ENCODE assay signal across 16 cellular contexts in the genomic region with DNA sequence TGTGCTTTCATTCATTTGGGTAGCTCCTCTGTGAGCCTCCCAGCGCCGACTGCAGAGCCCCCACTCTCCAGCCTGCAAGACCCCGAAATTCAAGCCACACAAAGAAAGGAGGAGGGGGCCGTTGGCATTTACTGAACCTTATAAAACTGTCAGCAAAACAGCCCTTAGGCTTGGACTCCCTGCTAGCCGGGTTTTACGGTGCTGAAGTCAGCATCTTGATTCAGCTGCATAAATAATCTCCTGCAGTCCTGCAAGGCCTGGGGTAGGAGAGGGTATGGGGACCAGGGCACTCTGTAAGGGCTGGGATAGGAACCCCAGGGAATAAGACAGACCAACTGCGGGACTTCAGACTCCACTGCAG.
A peak's percentile ranks its signal among the peaks of the same experiment; 100 is the strongest.
DNase-seq lines count a peak whose midpoint lies in the region; ATAC-seq and TF ChIP-seq lines count a peak whose summit lies in the region.
"Had no signal": no experiment of that assay in that cellular context is flagged by ENCODE, and none has a peak within 500 bp of the region (broad histone marks: within the 10 kb centered on the region; RNA-seq: fewer than 3 reads in every experiment).

No MANE protein-coding gene starts in this region.

- peaks cover 15% of the 10 kb centered on the region for H3K27me3 Mint-ChIP-seq in type B pancreatic cell

- H3K9me3 ChIP-seq in breast epithelium: no peaks in the 10 kb centered on the region
- no peaks in the 10 kb centered on the region for H3K9me3 ChIP-seq in testis
- H3K9me3 ChIP-seq: body of pancreas, vagina had no signal

- ATAC-seq in left ventricle myocardium superior (peak; percentile 15), Right ventricle myocardium inferior (no peak)
- ATAC-seq: body of pancreas, natural killer cell, Panc1 had no signal

- intact Hi-C loops in left ventricle myocardium superior (cut with micrococcal nuclease): no loop called here
- intact Hi-C loops in Right ventricle myocardium inferior (cut with DNase I): no loop called here
- intact Hi-C loops in breast epithelium (cut with DNase I; ENCODE audit: low total_unique reads): no loop called here
- intact Hi-C loops in testis (cut with DNase I; ENCODE audit: low total_unique reads): no loop called here

- peak overlapping the region; percentile 91 for H3K27ac Mint-ChIP-seq in type B pancreatic cell
- H3K27ac Mint-ChIP-seq: natural killer cell had no signal

- TF ChIP-seq POLR2A in breast epithelium (IDR thresholded peaks at IDR 0.05) (no peak), testis (IDR thresholded peaks at IDR 0.05) (no peak)

- H3K4me3 ChIP-seq in breast epithelium (peak overlapping the region in 2 of 3 donors; percentile 26 to 49), kidney epithelial cell (ENCODE audit: low read depth, low read length) (peak overlapping the region; percentile 11), testis (no peak overlapping the region)
- H3K4me3 ChIP-seq: body of pancreas, vagina had no signal

- H3K9me3 Mint-ChIP-seq in type B pancreatic cell: no peaks in the 10 kb centered on the region
- H3K9me3 Mint-ChIP-seq: natural killer cell had no signal

- H3K27me3 ChIP-seq in breast epithelium (no peaks in the 10 kb centered on the region), kidney epithelial cell (ENCODE audit: control insufficient read depth, insufficient read depth, low read length) (no peaks in the 10 kb centered on the region), testis (no peaks in the 10 kb centered on the region)
- H3K27me3 ChIP-seq: body of pancreas, vagina had no signal

- no peak for DNase-seq in left ventricle myocardium superior
- no peak for DNase-seq in Right ventricle myocardium inferior (ENCODE audit: missing footprints)
- DNase-seq in breast epithelium (ENCODE audit: low spot score in 2 of 2): no peak
- no peak for DNase-seq in kidney epithelial cell (ENCODE audit: low read depth)
- DNase-seq in type B pancreatic cell (ENCODE audit: extremely low spot score, unreplicated experiment): no peak
- DNase-seq in ureter (ENCODE audit: low spot score): no peak
- no peak for DNase-seq in testis
- no peak for DNase-seq in EL
- DNase-seq: body of pancreas; DND-41; Kasumi-1; natural killer cell; stimulated activated CD4-positive, alpha-beta T cell treated with anti-CD3 and anti-CD28 coated beads, Interleukin-15, amount 100 ng/mL, for 24 hours; stimulated activated CD8-positive, alpha-beta memory T cell treated with anti-CD3 and anti-CD28 coated beads, Interleukin-4, amount 100 ng/mL, for 48 hours had no signal

- H3K36me3 ChIP-seq in breast epithelium: no peaks in the 10 kb centered on the region
- H3K36me3 ChIP-seq in kidney epithelial cell (ENCODE audit: control insufficient read depth, insufficient read depth, low read length): no peaks in the 10 kb centered on the region
- no peaks in the 10 kb centered on the region for H3K36me3 ChIP-seq in testis (ENCODE audit: low read depth, missing control alignments)
- H3K36me3 ChIP-seq: vagina had no signal

- peak overlapping the region; percentile 26 to 38 for H3K27ac ChIP-seq in breast epithelium
- no peak overlapping the region for H3K27ac ChIP-seq in testis
- H3K27ac ChIP-seq: body of pancreas, vagina had no signal

- WGBS in testis, 2 donors: 15 to 17% methylated on average over 7 of the region's 7 CpGs

- H3K4me1 Mint-ChIP-seq in type B pancreatic cell (ENCODE audit: unreplicated experiment): peaks cover 42% of the 10 kb centered on the region
- H3K4me1 Mint-ChIP-seq: natural killer cell had no signal

- H3K36me3 Mint-ChIP-seq in type B pancreatic cell: no peaks in the 10 kb centered on the region
- H3K36me3 Mint-ChIP-seq: natural killer cell had no signal

- H3K4me3 Mint-ChIP-seq in type B pancreatic cell: peak overlapping the region; percentile 78
- H3K4me3 Mint-ChIP-seq: natural killer cell had no signal

- no peak for TF ChIP-seq CTCF in breast epithelium (IDR thresholded peaks at IDR 0.05)
- no peak for TF ChIP-seq CTCF in kidney epithelial cell (IDR thresholded peaks at IDR 0.05; ENCODE audit: insufficient read depth, low read length, poor library complexity, severe bottlenecking)
- no peak for TF ChIP-seq CTCF in type B pancreatic cell (conservative IDR thresholded peaks at IDR 0.05)
- TF ChIP-seq CTCF in testis (IDR thresholded peaks at IDR 0.05): no peak

- H3K4me1 ChIP-seq in breast epithelium (peaks cover 0 to 4% of the 10 kb centered on the region in 2 donors), testis (no peaks in the 10 kb centered on the region)

Comparison
In these comparisons a context has a peak if more than half of its experiments do, and no peak if none do; other contexts are left out.
1. H3K27ac ChIP-seq: peak in breast epithelium (2 of 2); none in testis (0 of 2).
2. H3K4me3 ChIP-seq: peak in breast epithelium (2 of 3) and kidney epithelial cell (single experiment); none in testis (0 of 2).